Comparison of ENCODE assay signal across 18 cellular contexts in the genomic region with DNA sequence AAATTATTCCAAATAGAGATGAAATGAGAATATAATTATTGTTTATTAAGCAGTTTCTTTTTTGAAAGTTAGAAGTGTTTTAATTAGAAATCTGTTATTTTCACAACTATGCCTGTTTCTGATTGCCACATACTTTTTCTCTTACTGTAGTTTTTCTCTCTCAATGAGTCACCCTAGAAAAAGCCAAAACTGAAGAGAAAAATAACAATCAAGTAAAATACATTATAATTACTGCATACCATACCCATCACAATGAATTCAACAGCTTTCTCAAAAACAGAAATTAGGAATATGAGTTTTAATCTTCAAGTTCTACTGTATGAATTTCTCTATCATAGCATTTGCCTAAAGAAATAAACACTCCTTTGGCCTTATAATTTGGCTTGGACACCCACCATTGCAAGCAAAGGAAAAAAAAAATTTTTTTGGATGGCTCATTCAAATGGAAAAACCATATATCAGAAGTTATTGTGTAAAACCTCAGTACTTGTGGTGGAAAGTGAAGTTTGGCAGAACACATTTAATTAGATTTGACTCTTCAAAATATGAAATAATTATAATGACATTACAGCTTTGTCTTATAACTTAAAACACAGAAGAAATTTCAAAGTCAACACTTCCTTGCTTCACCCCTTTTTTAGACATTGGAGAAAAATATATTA.
A peak's percentile ranks its signal among the peaks of the same experiment; 100 is the strongest.
DNase-seq lines count a peak whose midpoint lies in the region; ATAC-seq, FAIRE-seq and TF ChIP-seq lines count a peak whose summit lies in the region.
"Had no signal": no experiment of that assay in that cellular context is flagged by ENCODE, and none has a peak within 500 bp of the region (broad histone marks: within the 10 kb centered on the region; RNA-seq: fewer than 3 reads in every experiment).

No MANE protein-coding gene starts in this region.

- intact Hi-C loops in activated T-helper 2 cell treated with anti-CD3 and anti-CD28 coated beads, Interferon-gamma antibody, Interleukin-2, Interleukin-4, amounts not matched to agents 10 μg/mL and 5 μg/mL and 100 μg/mL, durations not matched to agents 14 hours and 24 hours and 36 hours (cut with micrococcal nuclease) = no loop called here

- H3K4me3 ChIP-seq in AG04449 (ENCODE audit: low read depth, low read length) (no peak overlapping the region), HUES48 (ENCODE audit: low read depth, low read length) (no peak overlapping the region; the same call in 1 of the 2 replicates)
- H3K4me3 ChIP-seq: dorsolateral prefrontal cortex, heart right ventricle, lung had no signal

- no peaks in the 10 kb centered on the region for H3K27me3 Mint-ChIP-seq in activated T-helper 2 cell treated with anti-CD3 and anti-CD28 coated beads, Interferon-gamma antibody, Interleukin-2, Interleukin-4, amounts not matched to agents 10 μg/mL and 5 μg/mL and 100 μg/mL, durations not matched to agents 14 hours and 24 hours and 36 hours (ENCODE audit: low read depth)
- H3K27me3 Mint-ChIP-seq: activated CD8-positive, alpha-beta memory T cell treated with anti-CD3 and anti-CD28 coated beads, Interleukin-2, amount 10 ng/mL, durations not matched to agents 7 days and 5 days had no signal

- CTCF ChIA-PET in AG04449 (lab: Yijun Ruan, JAX) = no interaction called here

- no peak overlapping the region for H3K9ac ChIP-seq in HUES48 (ENCODE audit: low read depth, low read length)

- H3K4me1 ChIP-seq in HUES48 (ENCODE audit: control insufficient read depth, insufficient read depth, low read length) = peaks cover 26% of the 10 kb centered on the region

- peak overlapping the region; percentile 64 for H3K27ac ChIP-seq in HUES48 (ENCODE audit: low read depth, low read length)
- H3K27ac ChIP-seq: dorsolateral prefrontal cortex, heart right ventricle, neutrophil had no signal

- TF ChIP-seq CTCF in AG04449 (IDR thresholded peaks at IDR 0.05; ENCODE audit: insufficient read depth, low read length, missing control alignments) = no peak

- H3K4me1 Mint-ChIP-seq in stimulated activated effector memory CD8-positive, alpha-beta T cell treated with anti-CD3 and anti-CD28 coated beads, Interleukin-12 subunit alpha, Interleukin-12 subunit beta, amount 100 ng/mL, for 72 hours = peaks cover 22% of the 10 kb centered on the region
- peaks cover 2% of the 10 kb centered on the region for H3K4me1 Mint-ChIP-seq in activated T-helper 2 cell treated with anti-CD3 and anti-CD28 coated beads, Interferon-gamma antibody, Interleukin-2, Interleukin-4, amounts not matched to agents 10 μg/mL and 5 μg/mL and 100 μg/mL, durations not matched to agents 14 hours and 24 hours and 36 hours (ENCODE audit: low read depth)
- H3K4me1 Mint-ChIP-seq: activated CD8-positive, alpha-beta memory T cell treated with anti-CD3 and anti-CD28 coated beads, Interleukin-2, amount 10 ng/mL, durations not matched to agents 7 days and 5 days had no signal

- peak; percentile 43 for FAIRE-seq in islet of Langerhans (lab: Jason Lieb, UNC)
- FAIRE-seq: HepG2 had no signal

- H3K9me3 ChIP-seq in HUES48 (ENCODE audit: control insufficient read depth, insufficient read depth, low read length) = no peaks in the 10 kb centered on the region
- H3K9me3 ChIP-seq: heart right ventricle, neutrophil had no signal

- no peaks in the 10 kb centered on the region for H3K36me3 ChIP-seq in HUES48 (ENCODE audit: control insufficient read depth, insufficient read depth, low read length)
- H3K36me3 ChIP-seq: neutrophil had no signal

- POLR2A ChIA-PET in AG04449 (lab: Yijun Ruan, JAX) = no interaction called here

- ATAC-seq in stimulated activated effector memory CD8-positive, alpha-beta T cell treated with anti-CD3 and anti-CD28 coated beads, Interleukin-12 subunit alpha, Interleukin-12 subunit beta, amount 100 ng/mL, for 72 hours = no peak
- ATAC-seq: activated CD8-positive, alpha-beta memory T cell treated with anti-CD3 and anti-CD28 coated beads, Interleukin-2, amount 10 ng/mL, durations not matched to agents 7 days and 5 days; heart right ventricle; HepG2 had no signal

- DNase-seq in AG04449 (ENCODE audit: low read depth, low spot score) (peak; percentile 12), brain pericyte (ENCODE audit: low read depth, low spot score) (peak; percentile 10), NCI-H524 (lab: John Stamatoyannopoulos, UW) (no peak)
- DNase-seq in stimulated activated effector memory CD8-positive, alpha-beta T cell treated with anti-CD3 and anti-CD28 coated beads, Interleukin-12 subunit alpha, Interleukin-12 subunit beta, amount 100 ng/mL, for 72 hours (ENCODE audit: low spot score in 2 of 2) = no peak
- no peak for DNase-seq in activated naive CD4-positive, alpha-beta T cell (lab: John Stamatoyannopoulos, UW)
- DNase-seq in activated T-helper 2 cell treated with anti-CD3 and anti-CD28 coated beads, Interferon-gamma antibody, Interleukin-2, Interleukin-4, amounts not matched to agents 10 μg/mL and 5 μg/mL and 100 μg/mL, durations not matched to agents 14 hours and 24 hours and 36 hours (ENCODE audit: low spot score) = no peak
- DNase-seq: activated CD8-positive, alpha-beta memory T cell treated with anti-CD3 and anti-CD28 coated beads, Interleukin-2, amount 10 ng/mL, durations not matched to agents 7 days and 5 days; activated naive CD4-positive, alpha-beta T cell treated with anti-CD3 and anti-CD28 coated beads, Interleukin-2, amount 50 U/mL, for 16 hours; AML-193; DMS79; dorsolateral prefrontal cortex; heart right ventricle; NCI-H1436 had no signal

- no peaks in the 10 kb centered on the region for H3K9me3 Mint-ChIP-seq in stimulated activated effector memory CD8-positive, alpha-beta T cell treated with anti-CD3 and anti-CD28 coated beads, Interleukin-12 subunit alpha, Interleukin-12 subunit beta, amount 100 ng/mL, for 72 hours
- no peaks in the 10 kb centered on the region for H3K9me3 Mint-ChIP-seq in activated T-helper 2 cell treated with anti-CD3 and anti-CD28 coated beads, Interferon-gamma antibody, Interleukin-2, Interleukin-4, amounts not matched to agents 10 μg/mL and 5 μg/mL and 100 μg/mL, durations not matched to agents 14 hours and 24 hours and 36 hours

- no peak overlapping the region for H3K27ac Mint-ChIP-seq in stimulated activated effector memory CD8-positive, alpha-beta T cell treated with anti-CD3 and anti-CD28 coated beads, Interleukin-12 subunit alpha, Interleukin-12 subunit beta, amount 100 ng/mL, for 72 hours
- no peak overlapping the region for H3K27ac Mint-ChIP-seq in activated T-helper 2 cell treated with anti-CD3 and anti-CD28 coated beads, Interferon-gamma antibody, Interleukin-2, Interleukin-4, amounts not matched to agents 10 μg/mL and 5 μg/mL and 100 μg/mL, durations not matched to agents 14 hours and 24 hours and 36 hours
- H3K27ac Mint-ChIP-seq: activated CD8-positive, alpha-beta memory T cell treated with anti-CD3 and anti-CD28 coated beads, Interleukin-2, amount 10 ng/mL, durations not matched to agents 7 days and 5 days had no signal

- no peaks in the 10 kb centered on the region for H3K27me3 ChIP-seq in HUES48 (ENCODE audit: control insufficient read depth, insufficient read depth, low read length)
- H3K27me3 ChIP-seq: dorsolateral prefrontal cortex, heart right ventricle, neutrophil had no signal

- H3K36me3 Mint-ChIP-seq in stimulated activated effector memory CD8-positive, alpha-beta T cell treated with anti-CD3 and anti-CD28 coated beads, Interleukin-12 subunit alpha, Interleukin-12 subunit beta, amount 100 ng/mL, for 72 hours = no peaks in the 10 kb centered on the region
- H3K36me3 Mint-ChIP-seq in activated T-helper 2 cell treated with anti-CD3 and anti-CD28 coated beads, Interferon-gamma antibody, Interleukin-2, Interleukin-4, amounts not matched to agents 10 μg/mL and 5 μg/mL and 100 μg/mL, durations not matched to agents 14 hours and 24 hours and 36 hours (ENCODE audit: low read depth) = no peaks in the 10 kb centered on the region

- H3K4me3 Mint-ChIP-seq in stimulated activated effector memory CD8-positive, alpha-beta T cell treated with anti-CD3 and anti-CD28 coated beads, Interleukin-12 subunit alpha, Interleukin-12 subunit beta, amount 100 ng/mL, for 72 hours = no peak overlapping the region
- H3K4me3 Mint-ChIP-seq in activated T-helper 2 cell treated with anti-CD3 and anti-CD28 coated beads, Interferon-gamma antibody, Interleukin-2, Interleukin-4, amounts not matched to agents 10 μg/mL and 5 μg/mL and 100 μg/mL, durations not matched to agents 14 hours and 24 hours and 36 hours (ENCODE audit: low read depth) = no peak overlapping the region
- H3K4me3 Mint-ChIP-seq: activated CD8-positive, alpha-beta memory T cell treated with anti-CD3 and anti-CD28 coated beads, Interleukin-2, amount 10 ng/mL, durations not matched to agents 7 days and 5 days had no signal

Comparison
In these comparisons a context has a peak if more than half of its experiments do, and no peak if none do; other contexts are left out.
1. DNase-seq: peak in AG04449 (single experiment) and brain pericyte (single experiment); none in stimulated activated effector memory CD8-positive, alpha-beta T cell treated with anti-CD3 and anti-CD28 coated beads, Interleukin-12 subunit alpha, Interleukin-12 subunit beta, amount 100 ng/mL, for 72 hours (0 of 2), NCI-H524 (0 of 2), activated naive CD4-positive, alpha-beta T cell (0 of 4) and activated T-helper 2 cell treated with anti-CD3 and anti-CD28 coated beads, Interferon-gamma antibody, Interleukin-2, Interleukin-4, amounts not matched to agents 10 μg/mL and 5 μg/mL and 100 μg/mL, durations not matched to agents 14 hours and 24 hours and 36 hours (single experiment).